8 cellular contexts compared by ENCODE assay signal in the genomic region with DNA sequence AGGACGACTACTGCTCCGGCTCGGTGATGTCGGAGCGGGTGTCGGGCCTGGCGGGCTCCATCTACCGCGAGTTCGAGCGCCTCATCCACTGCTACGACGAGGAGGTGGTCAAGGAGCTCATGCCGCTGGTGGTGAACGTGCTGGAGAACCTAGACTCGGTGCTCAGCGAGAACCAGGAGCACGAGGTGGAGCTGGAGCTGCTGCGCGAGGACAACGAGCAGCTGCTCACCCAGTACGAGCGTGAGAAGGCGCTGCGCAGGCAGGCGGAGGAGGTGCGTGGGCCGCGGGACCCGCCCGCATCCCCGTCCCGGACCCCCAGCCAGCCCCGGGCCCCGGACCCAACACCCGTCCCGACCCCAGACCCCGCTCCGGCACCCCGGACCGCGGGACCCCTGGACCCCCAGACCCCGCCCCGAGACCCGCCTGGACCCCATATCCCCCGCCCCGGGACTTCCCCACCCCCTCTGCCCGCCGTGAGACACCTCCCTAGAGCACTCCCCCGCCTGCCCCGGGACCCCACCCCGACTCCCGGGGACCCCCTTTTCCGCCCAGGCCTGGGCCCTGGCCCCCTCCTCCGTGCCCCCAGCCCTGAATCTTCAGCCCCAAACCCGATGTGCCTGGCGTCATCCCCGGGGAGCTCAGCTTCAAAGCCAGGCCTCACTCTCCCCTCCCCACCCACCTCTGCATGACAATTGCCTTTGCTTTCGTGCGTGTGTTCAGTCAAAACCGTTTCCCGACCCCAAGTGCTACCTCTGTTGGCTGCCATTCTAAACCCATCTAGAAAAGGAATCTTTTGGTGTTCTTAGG. TPM values are rescaled to one million over a fixed set of nuclear protein-coding genes. Genes with fewer than 3 reads are reported as not detected.
DNase-seq lines count a peak whose midpoint lies in the region; ATAC-seq and TF ChIP-seq lines count a peak whose summit lies in the region.

No MANE protein-coding gene starts in this region.

- DNase-seq in COLO668 (lab: John Stamatoyannopoulos, UW; ENCODE audit: unreplicated experiment) = peak; percentile 65
- peak; percentile 56 for DNase-seq in activated CD8-positive, alpha-beta memory T cell treated with anti-CD3 and anti-CD28 coated beads, Interleukin-2, amount 50 U/mL, for 4 hours
- no peak for DNase-seq in epithelial cell of proximal tubule (ENCODE audit: low read depth)
- no peak for DNase-seq in natural killer cell
- DNase-seq in tibial artery = no peak
- no peak for DNase-seq in AML-193 (lab: John Stamatoyannopoulos, UW)

- peak overlapping the region; percentile 100 for H3K4me3 Mint-ChIP-seq in natural killer cell

- H3K4me1 Mint-ChIP-seq in natural killer cell = peaks cover 22 to 33% of the 10 kb centered on the region in 2 donors

- no peak for TF ChIP-seq CTCF in epithelial cell of proximal tubule (conservative IDR thresholded peaks at IDR 0.05; ENCODE audit: low read depth, low read length)
- no peak for TF ChIP-seq CTCF in natural killer cell (IDR thresholded peaks at IDR 0.05)
- no peak for TF ChIP-seq CTCF in tibial artery (IDR thresholded peaks at IDR 0.05)

- peaks cover 0 to 42% (median 26%) of the 10 kb centered on the region in 4 donors for H3K4me1 ChIP-seq in tibial artery

- H3K36me3 ChIP-seq in KOPT-K1 (ENCODE audit: insufficient read depth, low read length) (peaks cover 36% of the 10 kb centered on the region), tibial artery (peaks cover 0 to 15% (median 0%) of the 10 kb centered on the region in 3 donors)

- H3K9me3 ChIP-seq in KOPT-K1 (ENCODE audit: insufficient read depth, low read length, poor library complexity, severe bottlenecking) (no peaks in the 10 kb centered on the region), tibial artery (no peaks in the 10 kb centered on the region)

- intact Hi-C loops in natural killer cell (cut with micrococcal nuclease) = loop anchor here (2.0 to 10.0 kb wide), 3 partner anchors 28 to 352 kb away; a partner anchor contains a TSS
- intact Hi-C loops in tibial artery (cut with DNase I; ENCODE audit: low total_unique reads) = no loop called here

- H3K27me3 ChIP-seq in tibial artery = no peaks in the 10 kb centered on the region

- H3K27me3 Mint-ChIP-seq in natural killer cell (ENCODE audit: low read depth in 2 of 2) = peaks cover 0 to 3% of the 10 kb centered on the region in 2 donors

- H3K9me3 Mint-ChIP-seq in natural killer cell = no peaks in the 10 kb centered on the region

- peak overlapping the region; percentile 98 to 99 for H3K27ac Mint-ChIP-seq in natural killer cell

- peak overlapping the region; percentile 71 for H3K27ac ChIP-seq in KOPT-K1 (ENCODE audit: low read depth, low read length, poor library complexity, severe bottlenecking)
- H3K27ac ChIP-seq in tibial artery = peak overlapping the region; percentile 85 to 92

- H3K4me3 ChIP-seq in epithelial cell of proximal tubule (ENCODE audit: low read depth, low read length) (peak overlapping the region; percentile 96), tibial artery (peak overlapping the region; percentile 73 to 74)

- no peaks in the 10 kb centered on the region for H3K36me3 Mint-ChIP-seq in natural killer cell

- ATAC-seq in GM21576 (IDR thresholded peaks at IDR 0.05; ENCODE audit: unreplicated experiment) (peak; percentile 20), natural killer cell (peak; percentile 26 to 50 (median 33))

RNA-seq across cellular contexts. Expression of a gene that starts 0.6 kb away (rescaled TPM):
- total RNA-seq in epithelial cell of proximal tubule (22.0 and 37.5 TPM in 2 replicates), natural killer cell (100 to 1,000 TPM; 272 to 291 (median 285) TPM)

RNA-seq across cellular contexts. Expression of a gene that starts 28.5 kb away (rescaled TPM):
- total RNA-seq in epithelial cell of proximal tubule (119 and 226 TPM in 2 replicates), natural killer cell (10 to 100 TPM; 12.2 to 28.4 (median 14.2) TPM)

Comparison
In these comparisons a context has a peak if more than half of its experiments do, and no peak if none do; other contexts are left out.
1. DNase-seq: peak in COLO668 (single experiment) and activated CD8-positive, alpha-beta memory T cell treated with anti-CD3 and anti-CD28 coated beads, Interleukin-2, amount 50 U/mL, for 4 hours (single experiment); none in epithelial cell of proximal tubule (single experiment), natural killer cell (single experiment), tibial artery (0 of 2) and AML-193 (0 of 2).